8 cellular contexts compared by ENCODE assay signal in the genomic region with DNA sequence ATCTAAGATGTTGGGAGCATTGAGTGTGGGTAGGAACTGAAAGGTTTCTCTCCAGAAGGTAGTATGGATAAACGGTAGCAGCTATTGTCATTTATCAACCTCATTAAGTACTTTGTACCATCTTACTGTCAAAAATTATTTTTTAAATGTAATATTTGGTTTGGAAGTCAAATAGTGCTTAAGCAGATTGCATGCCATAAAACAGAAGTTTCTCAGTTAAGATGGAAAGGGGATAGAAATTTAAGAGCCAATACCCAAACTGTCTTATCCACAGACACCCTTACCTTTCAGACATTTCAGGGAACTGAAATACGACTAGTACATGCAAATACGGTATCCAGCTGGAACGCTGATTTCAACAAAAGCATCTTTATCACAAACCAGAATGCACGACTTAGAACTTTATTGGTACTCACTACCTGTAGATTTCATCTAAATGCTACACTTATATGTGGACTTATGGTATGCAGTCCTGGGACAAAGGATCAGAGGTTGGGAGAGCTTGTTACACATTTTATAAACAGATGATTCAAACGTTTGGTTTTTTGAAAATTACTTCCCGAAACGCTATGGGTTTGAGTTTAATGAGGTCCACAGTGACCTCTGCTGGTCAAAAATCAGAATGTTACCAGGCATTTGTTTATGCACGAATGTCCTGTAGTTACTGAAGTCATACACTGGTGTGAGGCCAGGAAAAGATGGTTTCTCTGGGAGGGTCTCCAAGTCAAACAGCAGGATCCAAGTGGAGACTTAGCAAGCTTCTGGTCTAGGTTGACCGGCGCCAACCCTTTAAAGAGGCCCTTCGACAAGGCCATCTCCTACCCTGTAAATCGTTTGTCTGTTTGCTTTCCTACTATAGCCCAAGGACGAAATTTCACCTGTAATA. TPM values are rescaled to one million over a fixed set of nuclear protein-coding genes. Genes with fewer than 3 reads are reported as not detected.
DNase-seq lines count a peak whose midpoint lies in the region; ATAC-seq and TF ChIP-seq lines count a peak whose summit lies in the region.

No MANE protein-coding gene starts in this region.

- H3K4me3 Mint-ChIP-seq in activated B cell treated with CpG ODN at 0.5 μM for 24 hours (no peak overlapping the region), endothelial cell (ENCODE audit: unreplicated experiment) (no peak overlapping the region)

- H3K27me3 Mint-ChIP-seq in activated B cell treated with CpG ODN at 0.5 μM for 24 hours (peaks cover 4% of the 10 kb centered on the region), endothelial cell (ENCODE audit: unreplicated experiment) (no peaks in the 10 kb centered on the region)

- POLR2A ChIA-PET in AG04449 (lab: Yijun Ruan, JAX) = no interaction called here
- POLR2A ChIA-PET in activated B cell treated with CpG ODN at 0.5 μM for 24 hours (lab: Charles Lee) = no interaction called here

- DNase-seq in AG04449 (ENCODE audit: low read depth, low spot score) = peak; percentile 38
- peak; percentile 67 for DNase-seq in NCI-H2196 (lab: John Stamatoyannopoulos, UW; ENCODE audit: unreplicated experiment)
- no peak for DNase-seq in activated B cell treated with CpG ODN at 0.5 μM for 24 hours
- peak; percentile 68 for DNase-seq in endothelial cell (ENCODE audit: low spot score)
- peak; percentile 52 for DNase-seq in middle frontal gyrus (ENCODE audit: extremely low spot score, low spot score)
- DNase-seq in tibial artery = peak; percentile 61 to 69

- intact Hi-C loops in activated B cell treated with CpG ODN at 0.5 μM for 24 hours (cut with micrococcal nuclease) (loop anchor here (1.0 kb wide), 3 partner anchors 67 to 1089 kb away; no protein-coding TSS in a partner anchor), tibial artery (cut with DNase I; ENCODE audit: low total_unique reads) (no loop called here)

- H3K9me3 Mint-ChIP-seq in activated B cell treated with CpG ODN at 0.5 μM for 24 hours (no peaks in the 10 kb centered on the region), endothelial cell (ENCODE audit: unreplicated experiment) (no peaks in the 10 kb centered on the region)

- no peaks in the 10 kb centered on the region for H3K36me3 ChIP-seq in tibial artery

- H3K4me1 Mint-ChIP-seq in activated B cell treated with CpG ODN at 0.5 μM for 24 hours = peaks cover 6% of the 10 kb centered on the region
- H3K4me1 Mint-ChIP-seq in endothelial cell (ENCODE audit: unreplicated experiment) = no peaks in the 10 kb centered on the region

- H3K27ac Mint-ChIP-seq in activated B cell treated with CpG ODN at 0.5 μM for 24 hours = no peak overlapping the region
- no peak overlapping the region for H3K27ac Mint-ChIP-seq in endothelial cell (ENCODE audit: unreplicated experiment)

- H3K4me1 ChIP-seq in tibial artery = peaks cover 0 to 48% (median 20%) of the 10 kb centered on the region in 4 donors

- H3K27ac ChIP-seq in tibial artery = peak overlapping the region; percentile 74 to 75

- H3K9me3 ChIP-seq in tibial artery = no peaks in the 10 kb centered on the region

- ATAC-seq in HG03066 (IDR thresholded peaks at IDR 0.05; ENCODE audit: low read depth, unreplicated experiment) (peak; percentile 79), activated B cell treated with CpG ODN at 0.5 μM for 24 hours (ENCODE audit: low read depth) (peak; percentile 28)

- H3K27me3 ChIP-seq in tibial artery = no peaks in the 10 kb centered on the region

- no peaks in the 10 kb centered on the region for H3K36me3 Mint-ChIP-seq in activated B cell treated with CpG ODN at 0.5 μM for 24 hours (ENCODE audit: low read depth)
- H3K36me3 Mint-ChIP-seq in endothelial cell (ENCODE audit: low read depth, unreplicated experiment) = no peaks in the 10 kb centered on the region

- no peak overlapping the region for H3K4me3 ChIP-seq in AG04449 (ENCODE audit: low read depth, low read length)
- H3K4me3 ChIP-seq in GM12875 (ENCODE audit: low read depth, low read length) = no peak overlapping the region
- peak overlapping the region; percentile 20 to 26 for H3K4me3 ChIP-seq in tibial artery

- CTCF ChIA-PET in AG04449 (lab: Yijun Ruan, JAX) (interaction anchor here (0.6 to 5.0 kb wide), 38 partner anchors 9 to 1096 kb away, joined by 3 to 65 read pairs (median 4); no protein-coding TSS in a partner anchor), activated B cell treated with CpG ODN at 0.5 μM for 24 hours (lab: Charles Lee) (interaction anchor here (0.9 to 5.3 kb wide), 7 partner anchors 9 to 1974 kb away, joined by 3 to 38 read pairs (median 4); no protein-coding TSS in a partner anchor)

- TF ChIP-seq CTCF in AG04449 (IDR thresholded peaks at IDR 0.05; ENCODE audit: insufficient read depth, low read length, missing control alignments) (peak; percentile 51), GM12875 (IDR thresholded peaks at IDR 0.05; ENCODE audit: borderline replicate concordance, insufficient read depth, low read depth, low read length) (peak; percentile 51; the same call in 1 of the 2 replicates), activated B cell treated with CpG ODN at 0.5 μM for 24 hours (IDR thresholded peaks at IDR 0.05) (peak; percentile 69), endothelial cell (IDR thresholded peaks at IDR 0.05; ENCODE audit: unreplicated experiment) (peak; percentile 73), tibial artery (IDR thresholded peaks at IDR 0.05) (peak; percentile 70 to 77)

RNA-seq across cellular contexts. Expression of gene DUT, which starts 45.7 kb away (rescaled TPM):
- 75.7 and 81.6 TPM in 2 replicates for total RNA-seq in activated B cell treated with CpG ODN at 0.5 μM for 24 hours
- total RNA-seq in endothelial cell (ENCODE audit: unreplicated experiment) = 71.5 TPM

Comparison
In these comparisons a context has a peak if more than half of its experiments do, and no peak if none do; other contexts are left out.
1. H3K4me3 ChIP-seq: peak in tibial artery (2 of 2); none in AG04449 (single experiment) and GM12875 (single experiment).
2. Peak in every context shown above with its lines, with median percentiles within 50 percentile points of each other: CTCF ChIP-seq.